Comparison of ENCODE assay signal across 10 cellular contexts in genomic region chr1:219582310-219582709, GRCh38. TPM values are rescaled to one million over a fixed set of nuclear protein-coding genes. Genes with fewer than 3 reads are reported as not detected.
DNase-seq lines count a peak whose midpoint lies in the region; ATAC-seq and TF ChIP-seq lines count a peak whose summit lies in the region.
"Had no signal": no experiment of that assay in that cellular context is flagged by ENCODE, and none has a peak within 500 bp of the region (broad histone marks: within the 10 kb centered on the region; RNA-seq: fewer than 3 reads in every experiment).

No MANE protein-coding gene starts in this region.

- no peak overlapping the region for H3K4ac ChIP-seq in mesenchymal stem cell (ENCODE audit: low read depth in 1 of 2, low read length in 2 of 2)

- H2BK5ac ChIP-seq in mesenchymal stem cell (ENCODE audit: low read depth, low read length, poor library complexity, severe bottlenecking) = no peak overlapping the region

- H3K36me3 Mint-ChIP-seq in activated T-helper 17 cell treated with anti-CD3 and anti-CD28 coated beads, Interleukin-2, amount 50 U/mL, for 72 hours (ENCODE audit: low read depth) = no peaks in the 10 kb centered on the region

- no peaks in the 10 kb centered on the region for H3K9me3 Mint-ChIP-seq in activated T-helper 17 cell treated with anti-CD3 and anti-CD28 coated beads, Interleukin-2, amount 50 U/mL, for 72 hours

- H3K27ac Mint-ChIP-seq in activated T-helper 17 cell treated with anti-CD3 and anti-CD28 coated beads, Interleukin-2, amount 50 U/mL, for 72 hours = no peak overlapping the region
- H3K27ac Mint-ChIP-seq: natural killer cell had no signal

- no peak overlapping the region for H2BK15ac ChIP-seq in mesenchymal stem cell (ENCODE audit: low read depth, poor library complexity, severe bottlenecking)

- H3K27ac ChIP-seq in OCI-LY3 (ENCODE audit: low read length) (no peak overlapping the region), mesenchymal stem cell (ENCODE audit: low read length, poor library complexity, severe bottlenecking) (no peak overlapping the region)

- H3K4me2 ChIP-seq in OCI-LY3 (ENCODE audit: low read length) (peak overlapping the region; percentile 38), mesenchymal stem cell (ENCODE audit: low read length, poor library complexity, severe bottlenecking) (no peak overlapping the region)

- no peaks in the 10 kb centered on the region for H3K9me3 ChIP-seq in OCI-LY3 (ENCODE audit: insufficient read depth, low read length)
- H3K9me3 ChIP-seq in mesenchymal stem cell (ENCODE audit: control insufficient read depth, low read length) = no peaks in the 10 kb centered on the region

- ATAC-seq in GM18909 (IDR thresholded peaks at IDR 0.05; ENCODE audit: poor library complexity, unreplicated experiment) (peak; percentile 73), HG02884 (IDR thresholded peaks at IDR 0.05; ENCODE audit: unreplicated experiment) (peak; percentile 74)
- ATAC-seq in activated T-helper 17 cell treated with anti-CD3 and anti-CD28 coated beads, Interleukin-2, amount 50 U/mL, for 72 hours (replicated peaks) = no peak
- ATAC-seq: natural killer cell had no signal

- H4K91ac ChIP-seq in mesenchymal stem cell (ENCODE audit: low read length) = no peak overlapping the region

- no peak overlapping the region for H2AK5ac ChIP-seq in mesenchymal stem cell (ENCODE audit: low read length, severe bottlenecking)

- no peak overlapping the region for H2AFZ ChIP-seq in OCI-LY3 (ENCODE audit: low read depth, low read length)
- no peak overlapping the region for H2AFZ ChIP-seq in mesenchymal stem cell (ENCODE audit: low read depth, low read length)

- H3K27me3 ChIP-seq in OCI-LY3 (ENCODE audit: low read depth, low read length) = peaks cover 10% of the 10 kb centered on the region; the same call in 1 of the 2 replicates
- peaks cover 0 to 15% of the 10 kb centered on the region in 2 experiments for H3K27me3 ChIP-seq in mesenchymal stem cell (ENCODE audit: control insufficient read depth in 1 of 2, insufficient read depth in 1 of 2, low read length in 2 of 2)

- no peaks in the 10 kb centered on the region for H3K36me3 ChIP-seq in OCI-LY3 (replicated peaks; ENCODE audit: low read depth, low read length)
- H3K36me3 ChIP-seq in mesenchymal stem cell (ENCODE audit: control insufficient read depth in 1 of 2, insufficient read depth in 2 of 2, low read depth in 1 of 2, low read length in 2 of 2) = no peaks in the 10 kb centered on the region

- DNase-seq in mesenchymal stem cell (peak; percentile 30), NCI-H146 (lab: John Stamatoyannopoulos, UW) (no peak), SW 1271 (lab: John Stamatoyannopoulos, UW) (no peak)
- DNase-seq in central memory CD4-positive, alpha-beta T cell = no peak
- DNase-seq: GF-D8, natural killer cell had no signal

- H3K18ac ChIP-seq in mesenchymal stem cell (ENCODE audit: low read depth in 1 of 2, low read length in 2 of 2) = no peak overlapping the region

- no peak overlapping the region for H3K4me3 ChIP-seq in OCI-LY3 (ENCODE audit: low read length)
- no peak overlapping the region for H3K4me3 ChIP-seq in mesenchymal stem cell (ENCODE audit: insufficient read depth in 1 of 2, low read depth in 1 of 2, low read length in 2 of 2)

- H3K79me1 ChIP-seq in mesenchymal stem cell (replicated peaks; ENCODE audit: low read length, poor library complexity, severe bottlenecking) = no peaks in the 10 kb centered on the region

- no peaks in the 10 kb centered on the region for H3K4me1 Mint-ChIP-seq in activated T-helper 17 cell treated with anti-CD3 and anti-CD28 coated beads, Interleukin-2, amount 50 U/mL, for 72 hours
- H3K4me1 Mint-ChIP-seq: natural killer cell had no signal

- H3K27me3 Mint-ChIP-seq in activated T-helper 17 cell treated with anti-CD3 and anti-CD28 coated beads, Interleukin-2, amount 50 U/mL, for 72 hours = peaks cover 4% of the 10 kb centered on the region

- no peak overlapping the region for H2BK120ac ChIP-seq in mesenchymal stem cell (ENCODE audit: low read depth, low read length)

- H3K9ac ChIP-seq in OCI-LY3 (ENCODE audit: low read length) (no peak overlapping the region), mesenchymal stem cell (ENCODE audit: low read length) (no peak overlapping the region)

- no peak overlapping the region for H3K14ac ChIP-seq in mesenchymal stem cell (ENCODE audit: low read length in 2 of 2)

- 35% methylated on average over 1 of the region's 1 CpG for WGBS in mesenchymal stem cell

- H4K20me1 ChIP-seq in OCI-LY3 (ENCODE audit: insufficient read depth, low read length) = no peaks in the 10 kb centered on the region

- no peak overlapping the region for H2BK12ac ChIP-seq in mesenchymal stem cell (ENCODE audit: low read length in 2 of 2)

- no peaks in the 10 kb centered on the region for H3K79me2 ChIP-seq in OCI-LY3 (ENCODE audit: low read length)

- H3K4me3 Mint-ChIP-seq in activated T-helper 17 cell treated with anti-CD3 and anti-CD28 coated beads, Interleukin-2, amount 50 U/mL, for 72 hours = no peak overlapping the region
- H3K4me3 Mint-ChIP-seq: natural killer cell had no signal

- H3K23ac ChIP-seq in mesenchymal stem cell (ENCODE audit: low read length in 2 of 2) = no peak overlapping the region

- no peak overlapping the region for H4K8ac ChIP-seq in mesenchymal stem cell (ENCODE audit: low read length)

- H3K4me1 ChIP-seq in OCI-LY3 (ENCODE audit: low read length) (peaks cover 15% of the 10 kb centered on the region), mesenchymal stem cell (ENCODE audit: control insufficient read depth, insufficient read depth, low read depth, low read length) (no peaks in the 10 kb centered on the region)

- TF ChIP-seq CTCF in OCI-LY3 (IDR thresholded peaks at IDR 0.05; ENCODE audit: low read depth, low read length) = no peak

RNA-seq across cellular contexts. Expression of gene ZC3H11B, which starts 30.6 kb away (rescaled TPM):
- polyA plus RNA-seq in mesenchymal stem cell (2013, experiment 1 of 2) = 0.06 TPM
- 0.07 TPM for polyA plus RNA-seq in mesenchymal stem cell (2013, experiment 2 of 2)
- under 1 TPM in 1 of 2 donors, not detected in 1; 0.32 TPM for total RNA-seq in activated T-helper 17 cell treated with anti-CD3 and anti-CD28 coated beads, Interleukin-2, amount 50 U/mL, for 72 hours
- total RNA-seq: natural killer cell had no signal
